ENCODE assay signal across 10 cellular contexts in the genomic region with DNA sequence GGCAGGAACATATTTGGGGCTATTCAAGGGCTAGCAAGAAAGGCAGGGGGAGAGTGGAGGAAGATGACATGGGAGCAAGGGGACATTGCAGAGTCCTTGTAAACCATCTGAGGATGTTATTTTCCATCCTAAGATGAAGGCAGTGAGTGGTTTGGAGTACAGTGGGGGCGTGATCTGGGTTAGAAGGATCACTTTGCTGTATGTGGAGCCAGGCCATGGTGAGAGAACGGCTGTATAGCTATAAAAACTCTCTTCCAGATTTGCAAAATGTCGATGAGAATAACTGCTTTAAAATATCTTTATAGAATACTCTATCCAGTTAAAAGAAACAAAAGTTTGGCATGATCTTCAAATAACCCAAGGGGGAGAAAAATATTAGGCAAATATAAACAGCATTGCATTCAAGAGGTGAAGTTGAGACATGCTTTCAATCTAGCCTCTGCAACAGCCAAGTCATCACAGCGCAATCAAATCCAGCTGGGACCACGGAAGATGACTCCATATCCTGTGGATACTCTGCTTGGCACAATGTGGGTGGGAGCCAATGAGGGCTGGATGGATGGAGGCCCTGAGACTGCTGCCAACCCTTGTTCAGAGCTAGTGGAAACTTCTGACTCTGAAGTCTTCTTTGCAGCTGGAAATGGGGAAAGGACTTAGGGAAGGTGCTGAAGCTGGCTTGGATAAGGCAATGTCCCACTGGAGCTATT.
DNase-seq lines count a peak whose midpoint lies in the region; ATAC-seq and TF ChIP-seq lines count a peak whose summit lies in the region.
"Had no signal": no experiment of that assay in that cellular context is flagged by ENCODE, and none has a peak within 500 bp of the region (broad histone marks: within the 10 kb centered on the region; RNA-seq: fewer than 3 reads in every experiment).

No MANE protein-coding gene starts in this region.

- H3K9ac ChIP-seq in skeletal muscle satellite cell (ENCODE audit: low read depth, low read length) = no peak overlapping the region

- DNase-seq in GOT3 (lab: John Stamatoyannopoulos, UW) (peak; percentile 28), amniotic epithelial cell (ENCODE audit: low read depth) (peak; percentile 42), foreskin keratinocyte (peak; percentile 54 to 62), NCI-H1694 (lab: John Stamatoyannopoulos, UW) (no peak)
- DNase-seq: activated CD8-positive, alpha-beta memory T cell treated with anti-CD3 and anti-CD28 coated beads, Interleukin-2, amount 50 U/mL, for 4 hours; NCI-H526; SHP77 treated with DMSO at 0.1 percent for 48 hours had no signal

- H3K27me3 ChIP-seq in foreskin keratinocyte = no peaks in the 10 kb centered on the region
- H3K27me3 ChIP-seq in skeletal muscle satellite cell (ENCODE audit: control insufficient read depth, insufficient read depth, low read length) = no peaks in the 10 kb centered on the region

- H3K9me3 ChIP-seq in skeletal muscle satellite cell (replicated peaks; ENCODE audit: low read length) = no peaks in the 10 kb centered on the region

- ATAC-seq in foreskin keratinocyte (peak; percentile 90), GM19328 (IDR thresholded peaks at IDR 0.05; ENCODE audit: unreplicated experiment) (no peak), GM18858 (IDR thresholded peaks at IDR 0.05; ENCODE audit: unreplicated experiment) (no peak)

- H3K36me3 ChIP-seq in skeletal muscle satellite cell (ENCODE audit: insufficient read depth, low read length) = no peaks in the 10 kb centered on the region

- H3K4me1 ChIP-seq in foreskin keratinocyte (peaks cover 17% of the 10 kb centered on the region), skeletal muscle satellite cell (ENCODE audit: control insufficient read depth, insufficient read depth, low read length) (peaks cover 14% of the 10 kb centered on the region)

- no peak overlapping the region for H3K4me3 ChIP-seq in skeletal muscle satellite cell (ENCODE audit: low read length)

- H3K27ac ChIP-seq in foreskin keratinocyte = peak overlapping the region; percentile 32

- no peak for TF ChIP-seq CTCF in foreskin keratinocyte (conservative IDR thresholded peaks at IDR 0.05)

- peak overlapping the region; percentile 1 for H3K4me2 ChIP-seq in skeletal muscle satellite cell (ENCODE audit: low read length)
